11 cellular contexts compared by ENCODE assay signal in the genomic region with DNA sequence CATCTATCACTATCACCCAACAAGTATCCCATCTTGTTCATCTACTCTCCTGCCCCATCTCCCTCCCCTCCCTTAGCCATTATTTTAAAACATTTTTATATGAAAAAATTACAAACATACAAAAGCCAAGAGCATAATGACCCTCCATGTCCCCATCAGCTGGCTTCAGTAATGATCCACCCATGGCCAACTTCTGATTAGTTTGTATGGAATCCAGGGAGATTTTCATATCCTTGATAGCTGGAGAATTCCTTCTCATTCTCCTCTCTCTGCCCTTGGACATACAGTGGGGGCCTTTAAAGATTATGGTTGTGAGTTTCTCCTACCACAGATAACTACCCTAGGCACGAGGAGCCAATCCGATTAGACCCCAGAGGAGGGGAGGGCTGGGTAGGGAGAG. TPM values are rescaled to one million over a fixed set of nuclear protein-coding genes. Genes with fewer than 3 reads are reported as not detected.
DNase-seq lines count a peak whose midpoint lies in the region; ATAC-seq and TF ChIP-seq lines count a peak whose summit lies in the region.
"Had no signal": no experiment of that assay in that cellular context is flagged by ENCODE, and none has a peak within 500 bp of the region (broad histone marks: within the 10 kb centered on the region; RNA-seq: fewer than 3 reads in every experiment).

No MANE protein-coding gene starts in this region.

- TF ChIP-seq RAD21 in HCT116 (IDR thresholded peaks at IDR 0.05; ENCODE audit: low read depth) (no peak), liver (IDR thresholded peaks at IDR 0.05) (no peak)

- RAD21 ChIA-PET in HCT116 (lab: Charles Lee; ENCODE audit: low non-redundant PET in 1 of 2, low total read pairs in 2 of 2, uncharacterized antibody in 2 of 2, unreplicated experiment in 2 of 2) = no interaction called here

- DNase-seq in HCT116 (ENCODE audit: low read depth, low spot score) (no peak), MCF 10A (ENCODE audit: unreplicated experiment) (no peak), tibial artery (no peak), ovary (no peak), iPS-NIHi7 (ENCODE audit: extremely low spot score) (no peak), SHP77 (lab: John Stamatoyannopoulos, UW) (no peak)
- DNase-seq: activated naive CD4-positive, alpha-beta T cell treated with anti-CD3 and anti-CD28 coated beads for 36 hours; NCI-H524 treated with DMSO at 0.1 percent for 48 hours; SHP77 treated with DMSO at 0.1 percent for 48 hours had no signal

- CTCF ChIA-PET in HCT116 (lab: Charles Lee) = interaction anchor here (0.5 to 1.6 kb wide), 4 partner anchors 12 to 32 kb away, joined by 3 to 4 read pairs (median 3); no protein-coding TSS in a partner anchor
- CTCF ChIA-PET in MCF 10A (lab: Yijun Ruan, JAX) = interaction anchor here (1.3 to 3.9 kb wide), 3 partner anchors 11 to 18 kb away, joined by 4 to 19 read pairs (median 13); no protein-coding TSS in a partner anchor

- H4K20me1 ChIP-seq in HCT116 (ENCODE audit: insufficient read depth) = no peaks in the 10 kb centered on the region

- H3K4me3 ChIP-seq in HCT116 (replicated peaks in 1 of 2; ENCODE audit: low read depth in 1 of 2, low read length in 2 of 2) (no peak overlapping the region), liver (ENCODE audit: low read depth in 1 of 3, low read length in 3 of 3) (no peak overlapping the region), tibial artery (no peak overlapping the region), ovary (no peak overlapping the region)

- H3K4me2 ChIP-seq in HCT116 (ENCODE audit: low read length) = peak overlapping the region; percentile 71
- H3K4me2 ChIP-seq: KMS-11 had no signal

- H2AFZ ChIP-seq in HCT116 (ENCODE audit: low read depth, low read length, poor library complexity, severe bottlenecking) = no peak overlapping the region

- no peak for TF ChIP-seq CTCF in HCT116 (IDR thresholded peaks at IDR 0.05 in 2 of 3, conservative IDR thresholded peaks at IDR 0.05 in 1 of 3; ENCODE audit: borderline replicate concordance in 1 of 3, insufficient read depth in 1 of 3, low read depth in 2 of 3, low read length in 2 of 3)
- no peak for TF ChIP-seq CTCF in MCF 10A (IDR thresholded peaks at IDR 0.05; ENCODE audit: unreplicated experiment)
- no peak for TF ChIP-seq CTCF in liver (IDR thresholded peaks at IDR 0.05; ENCODE audit: low read depth, low read length, missing input control)
- TF ChIP-seq CTCF in tibial artery (IDR thresholded peaks at IDR 0.05) = no peak
- no peak for TF ChIP-seq CTCF in ovary (IDR thresholded peaks at IDR 0.05)

- no peaks in the 10 kb centered on the region for H3K9me2 ChIP-seq in HCT116 (ENCODE audit: insufficient read depth)

- no peak for ATAC-seq in HCT116

- TF ChIP-seq POLR2A in HCT116 (IDR thresholded peaks at IDR 0.05; ENCODE audit: borderline replicate concordance, extremely low read depth, insufficient read depth, insufficient read length) (no peak), ovary (IDR thresholded peaks at IDR 0.05) (no peak)

- H3K9ac ChIP-seq in HCT116 (ENCODE audit: low read length) (peak overlapping the region; percentile 42), liver (ENCODE audit: low read depth in 1 of 2, low read length in 2 of 2) (no peak overlapping the region)
- H3K9ac ChIP-seq: KMS-11 had no signal

- H3K9me3 ChIP-seq in HCT116 (ENCODE audit: control insufficient read depth in 1 of 2, insufficient read depth in 1 of 2, low read depth in 1 of 2, low read length in 2 of 2) = no peaks in the 10 kb centered on the region
- H3K9me3 ChIP-seq in liver (ENCODE audit: control insufficient read depth in 4 of 4, low read length in 3 of 4) = no peaks in the 10 kb centered on the region
- no peaks in the 10 kb centered on the region for H3K9me3 ChIP-seq in tibial artery
- no peaks in the 10 kb centered on the region for H3K9me3 ChIP-seq in ovary

- no peak overlapping the region for H3K4me3 Mint-ChIP-seq in MCF 10A (ENCODE audit: unreplicated experiment)
- H3K4me3 Mint-ChIP-seq: activated naive CD4-positive, alpha-beta T cell treated with anti-CD3 and anti-CD28 coated beads for 36 hours had no signal

- peaks cover 46 to 50% of the 10 kb centered on the region in 2 experiments for H3K4me1 ChIP-seq in HCT116 (ENCODE audit: control insufficient read depth in 1 of 2, insufficient read depth in 2 of 2, low read length in 2 of 2)
- peaks cover 12 to 37% (median 26%) of the 10 kb centered on the region in 4 donors for H3K4me1 ChIP-seq in liver (ENCODE audit: control insufficient read depth in 4 of 4, insufficient read depth in 4 of 4, low read length in 3 of 4)
- H3K4me1 ChIP-seq in tibial artery = peaks cover 0 to 31% (median 23%) of the 10 kb centered on the region in 4 donors
- no peaks in the 10 kb centered on the region for H3K4me1 ChIP-seq in ovary (ENCODE audit: insufficient read depth)

- no peaks in the 10 kb centered on the region for H3K79me2 ChIP-seq in HCT116 (ENCODE audit: insufficient read depth, low read length)

- H3K27ac Mint-ChIP-seq in MCF 10A (ENCODE audit: low read depth, unreplicated experiment) = peak overlapping the region; percentile 77

- 93% methylated on average over 2 of the region's 2 CpGs for WGBS in liver
- WGBS in ovary, 3 donors = 74 to 80% (median 79%) methylated on average over 2 of the region's 2 CpGs

- no peaks in the 10 kb centered on the region for H3K9me3 Mint-ChIP-seq in MCF 10A (ENCODE audit: unreplicated experiment)
- H3K9me3 Mint-ChIP-seq: activated naive CD4-positive, alpha-beta T cell treated with anti-CD3 and anti-CD28 coated beads for 36 hours had no signal

- intact Hi-C loops in HCT116 (cut with micrococcal nuclease) (loop anchor here (5.0 kb wide), 1 partner anchor 43 kb away; the partner anchor contains the start of gene IRAK2), MCF 10A (cut with micrococcal nuclease) (no loop called here), tibial artery (cut with DNase I; ENCODE audit: low total_unique reads) (no loop called here), ovary (cut with DNase I) (no loop called here)

- peaks cover 17% of the 10 kb centered on the region for H3K36me3 Mint-ChIP-seq in MCF 10A (ENCODE audit: insufficient read depth, unreplicated experiment)

- H3K4me1 Mint-ChIP-seq in MCF 10A (ENCODE audit: insufficient read depth, unreplicated experiment) = peaks cover 8% of the 10 kb centered on the region

- BruUV-seq in HCT116 (replicated peaks; lab: Mats Ljungman, UMichigan) (no TSS peak), MCF 10A (replicated peaks; lab: Mats Ljungman, UMichigan) (no TSS peak)

- H3K27ac ChIP-seq in HCT116 (ENCODE audit: low read depth, low read length) (peak overlapping the region; percentile 78), liver (ENCODE audit: low read depth in 1 of 2, low read length in 2 of 2) (peak overlapping the region; percentile 77 to 94), tibial artery (peak overlapping the region; percentile 75 to 86), ovary (no peak overlapping the region)
- H3K27ac ChIP-seq: KMS-11 had no signal

- no peaks in the 10 kb centered on the region for H3K27me3 Mint-ChIP-seq in MCF 10A (ENCODE audit: insufficient read depth, unreplicated experiment)

- TF ChIP-seq EP300 in ovary (IDR thresholded peaks at IDR 0.05) = no peak

- no peaks in the 10 kb centered on the region for H3K36me3 ChIP-seq in HCT116 (ENCODE audit: control insufficient read depth in 1 of 2, insufficient read depth in 2 of 2, low read length in 2 of 2)
- peaks cover 1 to 7% (median 5%) of the 10 kb centered on the region in 4 donors for H3K36me3 ChIP-seq in liver (ENCODE audit: control insufficient read depth in 4 of 4, insufficient read depth in 3 of 4, low read depth in 1 of 4, low read length in 3 of 4)
- peaks cover 0 to 19% (median 4%) of the 10 kb centered on the region in 3 donors for H3K36me3 ChIP-seq in tibial artery
- no peaks in the 10 kb centered on the region for H3K36me3 ChIP-seq in ovary

- POLR2A ChIA-PET in HCT116 (lab: Charles Lee) (interaction anchor here (1.3 to 2.0 kb wide), 2 partner anchors 9 to 13 kb away, joined by 6 to 7 read pairs; no protein-coding TSS in a partner anchor), MCF 10A (lab: Yijun Ruan, JAX) (interaction anchor here (0.6 to 5.2 kb wide), 6 partner anchors 8 to 63 kb away, joined by 3 to 87 read pairs (median 4); partner anchors contain the start of gene VHL)

- H3K27me3 ChIP-seq in HCT116 (ENCODE audit: insufficient read depth, low read length) = no peaks in the 10 kb centered on the region
- no peaks in the 10 kb centered on the region for H3K27me3 ChIP-seq in liver (ENCODE audit: control insufficient read depth in 4 of 4, insufficient read depth in 4 of 4, low read length in 3 of 4)
- H3K27me3 ChIP-seq in tibial artery = no peaks in the 10 kb centered on the region
- H3K27me3 ChIP-seq in ovary = no peaks in the 10 kb centered on the region

TF ChIP-seq in HCT116, 20 proteins besides CTCF, POLR2A, EP300 and RAD21 (continues in another document):
- TF ChIP-seq ZNF274 (IDR thresholded peaks at IDR 0.05; ENCODE audit: low read depth, low read length) (no peak), FOSL1 (IDR thresholded peaks at IDR 0.05; ENCODE audit: low read depth) (no peak), POLR2AphosphoS5 (IDR thresholded peaks at IDR 0.05; ENCODE audit: low read depth, low read length) (no peak), CBX3 (IDR thresholded peaks at IDR 0.05; ENCODE audit: low read depth) (no peak)
- TF ChIP-seq, protein P1, sequence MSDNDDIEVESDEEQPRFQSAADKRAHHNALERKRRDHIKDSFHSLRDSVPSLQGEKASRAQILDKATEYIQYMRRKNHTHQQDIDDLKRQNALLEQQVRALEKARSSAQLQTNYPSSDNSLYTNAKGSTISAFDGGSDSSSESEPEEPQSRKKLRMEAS (IDR thresholded peaks at IDR 0.05) = no peak

TF ChIP-seq in liver, 16 proteins besides CTCF, POLR2A, EP300 and RAD21 (continues in another document):
- no peak for TF ChIP-seq JUND (IDR thresholded peaks at IDR 0.05)

RNA-seq across cellular contexts. Expression of gene IRAK2, which starts 40.2 kb away (rescaled TPM):
- total RNA-seq in HCT116 (2021; ENCODE audit: unreplicated experiment) (3.6 TPM), MCF 10A (2022) (6.0 and 7.0 TPM in 2 replicates), liver (1 to 10 TPM; 7.1 to 9.3 TPM), ovary (1 to 10 TPM; 1.4 to 1.8 (median 1.5) TPM)
- polyA plus RNA-seq in HCT116 (2012) = 1.9 and 2.0 TPM in 2 replicates
- polyA plus RNA-seq in liver (1 to 10 TPM; 2.7 to 4.6 TPM), ovary (1 to 10 TPM; 1.1 to 2.3 TPM)

RNA-seq across cellular contexts. Expression of gene TATDN2, which starts 43.3 kb away (rescaled TPM):
- total RNA-seq in HCT116 (2021; ENCODE audit: unreplicated experiment) = 26.8 TPM
- polyA plus RNA-seq in HCT116 (2012) = 14.0 and 15.3 TPM in 2 replicates
- 21.0 and 25.9 TPM in 2 replicates for total RNA-seq in MCF 10A (2022)
- 10 to 100 TPM in 1 of 2 donors, 1 to 10 TPM in 1; 9.8 to 14.2 TPM for total RNA-seq in liver
- 1 to 10 TPM; 3.7 to 8.3 TPM for polyA plus RNA-seq in liver
- 10 to 100 TPM; 17.3 to 46.4 (median 41.2) TPM for total RNA-seq in ovary
- polyA plus RNA-seq in ovary = 10 to 100 TPM; 25.3 to 29.4 TPM

Comparison
In these comparisons a context has a peak if more than half of its experiments do, and no peak if none do; other contexts are left out.
1. H3K27ac ChIP-seq: peak in HCT116 (single experiment), liver (2 of 2) and tibial artery (2 of 2); none in ovary (0 of 2).